In genomic region chr1:229227298-229227919, GRCh38 we compare ENCODE assay signal across 8 cellular contexts. TPM values are rescaled to one million over a fixed set of nuclear protein-coding genes. Genes with fewer than 3 reads are reported as not detected.
DNase-seq lines count a peak whose midpoint lies in the region; ATAC-seq and TF ChIP-seq lines count a peak whose summit lies in the region.

No MANE protein-coding gene starts in this region.

- ATAC-seq in GM21786 (IDR thresholded peaks at IDR 0.05; ENCODE audit: unreplicated experiment): no peak

- in situ Hi-C loops in G401 (cut with HindIII; ENCODE audit: low sequenced_read_pairs): no loop called here

- H3K27ac ChIP-seq in osteoblast (ENCODE audit: low read depth, low read length) (no peak overlapping the region), tibial artery (no peak overlapping the region)

- TF ChIP-seq CTCF in foreskin fibroblast (IDR thresholded peaks at IDR 0.05; ENCODE audit: low read depth, low read length): peak; percentile 78
- TF ChIP-seq CTCF in osteoblast (IDR thresholded peaks at IDR 0.05; ENCODE audit: extremely low read depth, low read depth, low read length): peak; percentile 86
- TF ChIP-seq CTCF in tibial artery (IDR thresholded peaks at IDR 0.05): peak; percentile 78 to 86

- H3K79me2 ChIP-seq in osteoblast (ENCODE audit: insufficient read depth, low read length): no peaks in the 10 kb centered on the region

- no peaks in the 10 kb centered on the region for H3K4me1 ChIP-seq in osteoblast (ENCODE audit: insufficient read depth, low read length)
- H3K4me1 ChIP-seq in tibial artery: peaks cover 0 to 42% (median 22%) of the 10 kb centered on the region in 4 donors

- H3K27me3 ChIP-seq in osteoblast (ENCODE audit: insufficient read depth, low read length): peaks cover 10% of the 10 kb centered on the region
- no peaks in the 10 kb centered on the region for H3K27me3 ChIP-seq in tibial artery

- intact Hi-C loops in tibial artery (cut with DNase I; ENCODE audit: low total_unique reads): loop anchor here (10.0 kb wide), 1 partner anchor 563 kb away; no protein-coding TSS in a partner anchor

- no peaks in the 10 kb centered on the region for H4K20me1 ChIP-seq in osteoblast (ENCODE audit: insufficient read depth, low read length)

- DNase-seq in G401 (ENCODE audit: low spot score): peak; percentile 78
- DNase-seq in NAMALWA (ENCODE audit: low spot score): peak; percentile 69
- peak; percentile 71 to 74 for DNase-seq in SHP77 (lab: John Stamatoyannopoulos, UW)
- DNase-seq in activated effector memory CD4-positive, alpha-beta T cell treated with Interleukin-2 at 50 U/mL for 16 hours: peak; percentile 72
- DNase-seq in foreskin fibroblast: peak; percentile 38 to 81
- peak; percentile 92 for DNase-seq in osteoblast (ENCODE audit: insufficient read length, low spot score, missing footprints)
- peak; percentile 77 to 85 for DNase-seq in tibial artery

- H3K9me3 ChIP-seq in osteoblast (ENCODE audit: low read depth, low read length): no peaks in the 10 kb centered on the region
- no peaks in the 10 kb centered on the region for H3K9me3 ChIP-seq in tibial artery

- no peak overlapping the region for H2AFZ ChIP-seq in osteoblast (ENCODE audit: low read length)

- H3K4me3 ChIP-seq in foreskin fibroblast (ENCODE audit: low read depth in 1 of 2, low read length in 2 of 2) (no peak overlapping the region), osteoblast (ENCODE audit: insufficient read depth, low read length) (no peak overlapping the region), tibial artery (no peak overlapping the region)

- H3K4me2 ChIP-seq in osteoblast (ENCODE audit: insufficient read depth, low read length): no peak overlapping the region

- H3K36me3 ChIP-seq in osteoblast (ENCODE audit: insufficient read depth, low read length): no peaks in the 10 kb centered on the region
- H3K36me3 ChIP-seq in tibial artery: no peaks in the 10 kb centered on the region

RNA-seq across cellular contexts. Expression of gene RAB4A, which starts 43.5 kb away (rescaled TPM):
- total RNA-seq in G401 (2014; rRNA removed; shearing (Covaris generic)): 78.3 and 99.2 TPM in 2 replicates
- 19.9 and 20.0 TPM in 2 replicates for total RNA-seq in osteoblast
